ENCODE assay signal across 22 cellular contexts in the genomic region with DNA sequence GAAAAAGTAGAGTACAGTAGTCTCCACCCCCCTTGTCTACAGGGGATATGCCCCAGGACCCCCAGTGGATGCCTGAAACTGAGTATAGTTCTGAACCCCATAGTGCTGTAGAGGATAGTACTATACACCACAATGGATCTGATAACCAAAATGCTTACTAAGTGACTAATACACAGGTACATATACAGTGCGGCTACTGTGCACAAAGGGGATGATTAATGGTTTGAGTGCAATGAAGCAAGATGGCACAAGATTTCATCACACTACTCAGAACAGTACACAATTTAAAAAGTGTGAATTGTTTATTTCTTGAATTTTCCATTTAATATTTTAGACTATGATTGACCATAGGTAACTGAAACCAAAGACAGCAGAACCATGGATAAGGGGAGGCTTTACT.
A peak's percentile ranks its signal among the peaks of the same experiment; 100 is the strongest.
DNase-seq lines count a peak whose midpoint lies in the region; ATAC-seq, FAIRE-seq and TF ChIP-seq lines count a peak whose summit lies in the region.
"Had no signal": no experiment of that assay in that cellular context is flagged by ENCODE, and none has a peak within 500 bp of the region (broad histone marks: within the 10 kb centered on the region; RNA-seq: fewer than 3 reads in every experiment).

No MANE protein-coding gene starts in this region.

- H3K4me3 ChIP-seq in RWPE2 (ENCODE audit: severe bottlenecking): no peak overlapping the region
- no peak overlapping the region for H3K4me3 ChIP-seq in fibroblast of pulmonary artery (replicated peaks; ENCODE audit: low read depth, low read length)
- H3K4me3 ChIP-seq: GM12878, GM23248, left ventricle myocardium inferior had no signal

- H3K27me3 ChIP-seq in RWPE2 (ENCODE audit: insufficient read depth, poor library complexity, severe bottlenecking): no peaks in the 10 kb centered on the region

- H3K9me3 ChIP-seq in RWPE2 (ENCODE audit: severe bottlenecking): no peaks in the 10 kb centered on the region
- H3K9me3 ChIP-seq: left ventricle myocardium inferior had no signal

- no peak overlapping the region for H3K27ac ChIP-seq in RWPE2 (ENCODE audit: poor library complexity, severe bottlenecking)
- H3K27ac ChIP-seq: GM23248, left ventricle myocardium inferior had no signal

- DNase-seq in HuH-7.5 (ENCODE audit: low spot score) (peak; percentile 5), RWPE2 (ENCODE audit: low spot score) (no peak), fibroblast of pulmonary artery (ENCODE audit: low read depth) (peak; percentile 10), urothelium cell line (ENCODE audit: low spot score) (peak; percentile 9), NCI-H2029 treated with DMSO at 0.1 percent for 48 hours (lab: John Stamatoyannopoulos, UW) (no peak)
- no peak for DNase-seq in activated naive CD4-positive, alpha-beta T cell treated with Interleukin-2 at 50 U/mL for 16 hours
- DNase-seq: activated CD4-positive, alpha-beta T cell treated with anti-CD3 and anti-CD28 coated beads for 36 hours; activated gamma-delta T cell treated with Interleukin-2 at 50 U/mL for 16 hours; activated T-cell treated with anti-CD3 and anti-CD28 coated beads, Interleukin-2, amount 50 U/mL, for 1 hour; GM23248; KBM-7; left ventricle myocardium inferior; NCI-H1436; NCI-H2107; posterior cingulate gyrus; stimulated activated CD4-positive, alpha-beta T cell treated with anti-CD3 and anti-CD28 coated beads, Interleukin-12 subunit alpha, Interleukin-12 subunit beta, amount 100 ng/mL, for 4 hours; stimulated activated CD4-positive, alpha-beta T cell treated with anti-CD3 and anti-CD28 coated beads, Interleukin-4, amount 100 ng/mL, for 1 hour had no signal

- peaks cover 8% of the 10 kb centered on the region for H3K4me1 ChIP-seq in RWPE2 (ENCODE audit: insufficient read depth, poor library complexity, severe bottlenecking)
- H3K4me1 ChIP-seq: left ventricle myocardium inferior had no signal

- no peak for FAIRE-seq in urothelium cell line (lab: Jason Lieb, UNC)
- FAIRE-seq: GM12878 had no signal

- no peaks in the 10 kb centered on the region for H3K36me3 ChIP-seq in RWPE2 (ENCODE audit: low read depth)

- TF ChIP-seq CTCF in RWPE2 (IDR thresholded peaks at IDR 0.05; ENCODE audit: poor library complexity, severe bottlenecking) (no peak), fibroblast of pulmonary artery (IDR thresholded peaks at IDR 0.05; ENCODE audit: low read length, missing control alignments) (no peak)

- ATAC-seq in RWPE2 (ENCODE audit: low read depth) (peak; percentile 100), HG03520 (IDR thresholded peaks at IDR 0.05; ENCODE audit: unreplicated experiment) (no peak)
- ATAC-seq: activated CD4-positive, alpha-beta T cell treated with anti-CD3 and anti-CD28 coated beads for 36 hours; GM12878; Right ventricle myocardium inferior; sciatic nerve; SK-N-SH treated with all-trans-retinoic acid at 6 μM for 48 hours had no signal

Comparison
In these comparisons a context has a peak if more than half of its experiments do, and no peak if none do; other contexts are left out.
1. DNase-seq: peak in HuH-7.5 (single experiment), fibroblast of pulmonary artery (single experiment) and urothelium cell line (single experiment); none in RWPE2 (single experiment), NCI-H2029 treated with DMSO at 0.1 percent for 48 hours (single experiment) and activated naive CD4-positive, alpha-beta T cell treated with Interleukin-2 at 50 U/mL for 16 hours (single experiment).